1 cellular context compared by ENCODE assay signal in genomic region chr22:24002272-24002671, GRCh38.
TF ChIP-seq lines count a peak whose summit lies in the region.

No MANE protein-coding gene starts in this region.

TF ChIP-seq in H1, 55 proteins besides CTCF, POLR2A, EP300 and RAD21:
- TF ChIP-seq, protein P1, sequence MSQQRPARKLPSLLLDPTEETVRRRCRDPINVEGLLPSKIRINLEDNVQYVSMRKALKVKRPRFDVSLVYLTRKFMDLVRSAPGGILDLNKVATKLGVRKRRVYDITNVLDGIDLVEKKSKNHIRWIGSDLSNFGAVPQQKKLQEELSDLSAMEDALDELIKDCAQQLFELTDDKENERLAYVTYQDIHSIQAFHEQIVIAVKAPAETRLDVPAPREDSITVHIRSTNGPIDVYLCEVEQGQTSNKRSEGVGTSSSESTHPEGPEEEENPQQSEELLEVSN (IDR thresholded peaks at IDR 0.05), result no peak
- TF ChIP-seq CEBPB (IDR thresholded peaks at IDR 0.05; ENCODE audit: low read depth, low read length), result no peak
- TF ChIP-seq TEAD4 (IDR thresholded peaks at IDR 0.05; ENCODE audit: low read depth, low read length), result no peak
- no peak for TF ChIP-seq CHD1 (IDR thresholded peaks at IDR 0.05; ENCODE audit: low read depth, low read length)
- no peak for TF ChIP-seq KDM1A (IDR thresholded peaks at IDR 0.05; ENCODE audit: borderline replicate concordance, low read length)
- no peak for TF ChIP-seq KDM4A (IDR thresholded peaks at IDR 0.05; ENCODE audit: low read depth, low read length, severe bottlenecking)
- no peak for TF ChIP-seq NANOG (IDR thresholded peaks at IDR 0.05; ENCODE audit: insufficient read depth, low read depth, low read length, poor library complexity, severe bottlenecking)
TF ChIP-seq in H1: peak in this region for 0.
